In genomic region chr15:100720406-100720967, GRCh38 we compare ENCODE assay signal across 17 cellular contexts.
DNase-seq lines count a peak whose midpoint lies in the region; ATAC-seq, FAIRE-seq and TF ChIP-seq lines count a peak whose summit lies in the region.
"Had no signal": no experiment of that assay in that cellular context is flagged by ENCODE, and none has a peak within 500 bp of the region (broad histone marks: within the 10 kb centered on the region; RNA-seq: fewer than 3 reads in every experiment).

No MANE protein-coding gene starts in this region.

- H3K27ac ChIP-seq in H1 (ENCODE audit: low read depth, low read length): no peak overlapping the region
- H3K27ac ChIP-seq in osteoblast (ENCODE audit: low read depth, low read length): peak overlapping the region; percentile 99
- peak overlapping the region; percentile 85 for H3K27ac ChIP-seq in vagina

- no peak overlapping the region for H3K23ac ChIP-seq in H1 (ENCODE audit: insufficient read length)

- H4K8ac ChIP-seq in H1 (ENCODE audit: extremely low read depth, insufficient read depth, low read length): no peak overlapping the region

- ATAC-seq in stimulated activated naive CD8-positive, alpha-beta T cell treated with anti-CD3 and anti-CD28 coated beads, Interleukin-15, amount 100 ng/mL, for 72 hours: peak; percentile 31
- ATAC-seq in stimulated activated naive CD8-positive, alpha-beta T cell treated with anti-CD3 and anti-CD28 coated beads, Interleukin-15, Interleukin-2, amounts not matched to agents 100 U/mL and 50 U/mL, for 24 hours: no peak
- no peak for ATAC-seq in HG03095 (IDR thresholded peaks at IDR 0.05; ENCODE audit: unreplicated experiment)

- H3K27me3 Mint-ChIP-seq in stimulated activated naive CD8-positive, alpha-beta T cell treated with anti-CD3 and anti-CD28 coated beads, Interleukin-15, amount 100 ng/mL, for 72 hours: peaks cover 21% of the 10 kb centered on the region
- peaks cover 8% of the 10 kb centered on the region for H3K27me3 Mint-ChIP-seq in activated T-helper 1 cell treated with anti-CD3 and anti-CD28 coated beads, Interleukin-12 subunit alpha, Interleukin-12 subunit beta, Interleukin-2, Interleukin-4 antibody, amounts not matched to agents 30 ng/mL and 10 ng/mL and 1 ng/mL, durations not matched to agents 14 hours and 24 hours and 36 hours (ENCODE audit: insufficient read depth)
- H3K27me3 Mint-ChIP-seq: activated naive CD4-positive, alpha-beta T cell treated with anti-CD3 and anti-CD28 coated beads, Interleukin-2, amount 50 U/mL, for 24 hours had no signal

- no peak overlapping the region for H3K18ac ChIP-seq in H1 (ENCODE audit: extremely low read depth, low read length)

- no peak overlapping the region for H3K56ac ChIP-seq in H1 (replicated peaks; ENCODE audit: insufficient read length, low read depth, low read length)

- H3K14ac ChIP-seq in H1 (ENCODE audit: insufficient read length): no peak overlapping the region

- no peak overlapping the region for H3K4me3 ChIP-seq in H1 (ENCODE audit: extremely low read depth in 1 of 4, insufficient read depth in 2 of 4, low read depth in 3 of 4, low read length in 4 of 4)
- H3K4me3 ChIP-seq in osteoblast (ENCODE audit: insufficient read depth, low read length): no peak overlapping the region
- H3K4me3 ChIP-seq in vagina: no peak overlapping the region
- H3K4me3 ChIP-seq: HAP-1, heart left ventricle had no signal

- TF ChIP-seq EP300 in H1 (IDR thresholded peaks at IDR 0.05; ENCODE audit: borderline replicate concordance in 1 of 2, low read depth in 2 of 2, low read length in 2 of 2): no peak

- no peak overlapping the region for H2BK12ac ChIP-seq in H1 (ENCODE audit: low read depth, low read length)

- no peaks in the 10 kb centered on the region for H3K9me3 Mint-ChIP-seq in stimulated activated naive CD8-positive, alpha-beta T cell treated with anti-CD3 and anti-CD28 coated beads, Interleukin-15, amount 100 ng/mL, for 72 hours
- no peaks in the 10 kb centered on the region for H3K9me3 Mint-ChIP-seq in activated T-helper 1 cell treated with anti-CD3 and anti-CD28 coated beads, Interleukin-12 subunit alpha, Interleukin-12 subunit beta, Interleukin-2, Interleukin-4 antibody, amounts not matched to agents 30 ng/mL and 10 ng/mL and 1 ng/mL, durations not matched to agents 14 hours and 24 hours and 36 hours
- H3K9me3 Mint-ChIP-seq: activated B cell treated with CpG ODN at 0.5 μM for 24 hours; activated naive CD4-positive, alpha-beta T cell treated with anti-CD3 and anti-CD28 coated beads, Interleukin-2, amount 50 U/mL, for 24 hours; central memory CD8-positive, alpha-beta T cell had no signal

- H3K36me3 ChIP-seq in H1 (ENCODE audit: control insufficient read depth in 2 of 4, insufficient read depth in 4 of 4, low read length in 3 of 4) (no peaks in the 10 kb centered on the region), osteoblast (ENCODE audit: insufficient read depth, low read length) (no peaks in the 10 kb centered on the region), vagina (no peaks in the 10 kb centered on the region)
- H3K36me3 ChIP-seq: HAP-1, heart left ventricle had no signal

- H2AFZ ChIP-seq in H1 (ENCODE audit: low read length) (no peak overlapping the region), osteoblast (ENCODE audit: low read length) (no peak overlapping the region)

- CTCF ChIA-PET in H1 (lab: Charles Lee; ENCODE audit: partially characterized antibody): interaction anchor here (0.8 to 1.2 kb wide), 5 partner anchors 9 to 185 kb away, joined by 3 to 4 read pairs (median 3); no protein-coding TSS in a partner anchor

- H4K91ac ChIP-seq in H1 (replicated peaks; ENCODE audit: insufficient read length, low read length): peak overlapping the region; percentile 38

- POLR2A ChIA-PET in H1 (lab: Charles Lee; ENCODE audit: partially characterized antibody): no interaction called here

- H3K79me2 ChIP-seq in H1 (ENCODE audit: control insufficient read depth in 1 of 2, insufficient read depth in 2 of 2, low read length in 2 of 2): no peaks in the 10 kb centered on the region
- no peaks in the 10 kb centered on the region for H3K79me2 ChIP-seq in osteoblast (ENCODE audit: insufficient read depth, low read length)

- TF ChIP-seq RAD21 in H1 (IDR thresholded peaks at IDR 0.05 in 1 of 2, conservative IDR thresholded peaks at IDR 0.05 in 1 of 2; ENCODE audit: low read depth in 2 of 2, low read length in 2 of 2): no peak

- H3K4me1 ChIP-seq in H1 (replicated peaks in 1 of 4; ENCODE audit: control insufficient read depth in 3 of 4, insufficient read depth in 4 of 4, low read length in 3 of 4) (no peaks in the 10 kb centered on the region), osteoblast (ENCODE audit: insufficient read depth, low read length) (peaks cover 43% of the 10 kb centered on the region), vagina (peaks cover 38% of the 10 kb centered on the region)
- H3K4me1 ChIP-seq: HAP-1 had no signal

- TF ChIP-seq POLR2A in H1 (IDR thresholded peaks at IDR 0.05; ENCODE audit: control extremely low read depth in 1 of 2, low read depth in 2 of 2, low read length in 2 of 2) (no peak), vagina (IDR thresholded peaks at IDR 0.05) (no peak)

- peak overlapping the region in 1 of 2 donors; percentile 66 for H3K27ac Mint-ChIP-seq in stimulated activated naive CD8-positive, alpha-beta T cell treated with anti-CD3 and anti-CD28 coated beads, Interleukin-15, amount 100 ng/mL, for 72 hours
- no peak overlapping the region for H3K27ac Mint-ChIP-seq in activated T-helper 1 cell treated with anti-CD3 and anti-CD28 coated beads, Interleukin-12 subunit alpha, Interleukin-12 subunit beta, Interleukin-2, Interleukin-4 antibody, amounts not matched to agents 30 ng/mL and 10 ng/mL and 1 ng/mL, durations not matched to agents 14 hours and 24 hours and 36 hours
- H3K27ac Mint-ChIP-seq: activated B cell treated with CpG ODN at 0.5 μM for 24 hours; activated naive CD4-positive, alpha-beta T cell treated with anti-CD3 and anti-CD28 coated beads, Interleukin-2, amount 50 U/mL, for 24 hours; naive B cell had no signal

- H3K9ac ChIP-seq in H1 (replicated peaks in 1 of 4; ENCODE audit: extremely low read depth in 1 of 4, low read depth in 3 of 4, low read length in 3 of 4): no peak overlapping the region; a peak in 1 of 7 replicates

- no peak overlapping the region for H2BK120ac ChIP-seq in H1 (replicated peaks; ENCODE audit: low read depth, low read length)

- H2BK15ac ChIP-seq in H1 (ENCODE audit: low read length): no peak overlapping the region

- no peak overlapping the region for H2AK5ac ChIP-seq in H1 (ENCODE audit: low read depth, low read length)

- no peaks in the 10 kb centered on the region for H3K79me1 ChIP-seq in H1 (ENCODE audit: low read depth, low read length)

- no peak overlapping the region for H3K4me2 ChIP-seq in H1 (ENCODE audit: insufficient read depth in 1 of 2, low read depth in 2 of 2, low read length in 2 of 2)
- peak overlapping the region; percentile 83 for H3K4me2 ChIP-seq in osteoblast (ENCODE audit: insufficient read depth, low read length)

- H3K23me2 ChIP-seq in H1 (ENCODE audit: low read depth, low read length): no peaks in the 10 kb centered on the region

- H4K20me1 ChIP-seq in H1 (replicated peaks in 1 of 2; ENCODE audit: control insufficient read depth in 1 of 2, insufficient read depth in 2 of 2, low read length in 2 of 2) (no peaks in the 10 kb centered on the region), osteoblast (ENCODE audit: insufficient read depth, low read length) (no peaks in the 10 kb centered on the region)

- H3K9me3 ChIP-seq in H1 (ENCODE audit: insufficient read depth in 2 of 2, low read depth in 1 of 2, low read length in 1 of 2) (no peaks in the 10 kb centered on the region), osteoblast (ENCODE audit: low read depth, low read length) (no peaks in the 10 kb centered on the region), vagina (no peaks in the 10 kb centered on the region)
- H3K9me3 ChIP-seq: HAP-1, heart left ventricle had no signal

- no peaks in the 10 kb centered on the region for H3K4me1 Mint-ChIP-seq in stimulated activated naive CD8-positive, alpha-beta T cell treated with anti-CD3 and anti-CD28 coated beads, Interleukin-15, amount 100 ng/mL, for 72 hours
- H3K4me1 Mint-ChIP-seq in activated T-helper 1 cell treated with anti-CD3 and anti-CD28 coated beads, Interleukin-12 subunit alpha, Interleukin-12 subunit beta, Interleukin-2, Interleukin-4 antibody, amounts not matched to agents 30 ng/mL and 10 ng/mL and 1 ng/mL, durations not matched to agents 14 hours and 24 hours and 36 hours (ENCODE audit: low read depth): no peaks in the 10 kb centered on the region
- H3K4me1 Mint-ChIP-seq: activated B cell treated with CpG ODN at 0.5 μM for 24 hours; activated naive CD4-positive, alpha-beta T cell treated with anti-CD3 and anti-CD28 coated beads, Interleukin-2, amount 50 U/mL, for 24 hours; central memory CD8-positive, alpha-beta T cell had no signal

- H3K4me3 Mint-ChIP-seq in stimulated activated naive CD8-positive, alpha-beta T cell treated with anti-CD3 and anti-CD28 coated beads, Interleukin-15, amount 100 ng/mL, for 72 hours: no peak overlapping the region
- H3K4me3 Mint-ChIP-seq in activated T-helper 1 cell treated with anti-CD3 and anti-CD28 coated beads, Interleukin-12 subunit alpha, Interleukin-12 subunit beta, Interleukin-2, Interleukin-4 antibody, amounts not matched to agents 30 ng/mL and 10 ng/mL and 1 ng/mL, durations not matched to agents 14 hours and 24 hours and 36 hours: no peak overlapping the region
- H3K4me3 Mint-ChIP-seq: activated B cell treated with CpG ODN at 0.5 μM for 24 hours; activated naive CD4-positive, alpha-beta T cell treated with anti-CD3 and anti-CD28 coated beads, Interleukin-2, amount 50 U/mL, for 24 hours; central memory CD8-positive, alpha-beta T cell; naive B cell had no signal

- DNase-seq in stimulated activated naive CD8-positive, alpha-beta T cell treated with anti-CD3 and anti-CD28 coated beads, Interleukin-15, amount 100 ng/mL, for 72 hours: no peak
- DNase-seq in stimulated activated naive CD8-positive, alpha-beta T cell treated with anti-CD3 and anti-CD28 coated beads, Interleukin-15, Interleukin-2, amounts not matched to agents 100 U/mL and 50 U/mL, for 24 hours: no peak
- DNase-seq in H1 (ENCODE audit: low read depth in 1 of 2, low spot score in 2 of 2) (peak in 1 of 2 experiments; percentile 27), osteoblast (ENCODE audit: insufficient read length, low spot score, missing footprints) (no peak), vagina (ENCODE audit: extremely low spot score in 2 of 2) (peak; percentile 77 to 90), GM19240 (ENCODE audit: insufficient read length, low spot score) (no peak)
- no peak for DNase-seq in activated T-helper 1 cell treated with anti-CD3 and anti-CD28 coated beads, Interleukin-12 subunit alpha, Interleukin-12 subunit beta, Interleukin-2, Interleukin-4 antibody, amounts not matched to agents 30 ng/mL and 10 ng/mL and 1 ng/mL, durations not matched to agents 14 hours and 24 hours and 36 hours (ENCODE audit: low spot score)
- DNase-seq: activated B cell treated with CpG ODN at 0.5 μM for 24 hours; naive B cell; OCI-M1; stimulated activated CD4-positive, alpha-beta T cell treated with anti-CD3 and anti-CD28 coated beads, Interleukin-4, amount 100 ng/mL, for 4 hours; T-helper 1 cell had no signal

- WGBS in H1 (ENCODE audit: extremely low coverage in 1 of 2, insufficient coverage in 1 of 2, insufficient read length in 1 of 2, insufficient replicate concordance in 2 of 2, low coverage in 1 of 2, low lambda C conversion rate in 2 of 2, missing lambda C conversion rate in 1 of 2), 2 experiments: 87% methylated on average over 7 of the region's 9 CpGs; no CpG with 5 or more reads in 1 of the 2 experiments

- no peak for FAIRE-seq in H1 (lab: Jason Lieb, UNC)

- no peak overlapping the region for H4K5ac ChIP-seq in H1 (ENCODE audit: insufficient read length, low read depth, low read length)

- TF ChIP-seq CTCF in H1 (IDR thresholded peaks at IDR 0.05; ENCODE audit: control extremely low read depth in 1 of 3, insufficient read depth in 1 of 3, low read depth in 1 of 3, low read length in 3 of 3) (no peak), osteoblast (IDR thresholded peaks at IDR 0.05; ENCODE audit: extremely low read depth, low read depth, low read length) (no peak), vagina (IDR thresholded peaks at IDR 0.05) (no peak)

- H3K27me3 ChIP-seq in H1 (replicated peaks in 1 of 4; ENCODE audit: control insufficient read depth in 3 of 4, extremely low read depth in 1 of 4, insufficient read depth in 3 of 4, low read length in 3 of 4): no peaks in the 10 kb centered on the region
- H3K27me3 ChIP-seq in osteoblast (ENCODE audit: insufficient read depth, low read length): no peaks in the 10 kb centered on the region
- H3K27me3 ChIP-seq in vagina: no peaks in the 10 kb centered on the region
- H3K27me3 ChIP-seq: heart left ventricle had no signal

- no peak overlapping the region for H2BK5ac ChIP-seq in H1 (ENCODE audit: low read depth, low read length)

- no peak overlapping the region for H2BK20ac ChIP-seq in H1 (ENCODE audit: low read length)

- no peak overlapping the region for H3K4ac ChIP-seq in H1 (replicated peaks; ENCODE audit: insufficient read length, low read depth, low read length)

- intact Hi-C loops in vagina (cut with DNase I): no loop called here
- intact Hi-C loops in activated T-helper 1 cell treated with anti-CD3 and anti-CD28 coated beads, Interleukin-12 subunit alpha, Interleukin-12 subunit beta, Interleukin-2, Interleukin-4 antibody, amounts not matched to agents 30 ng/mL and 10 ng/mL and 1 ng/mL, durations not matched to agents 14 hours and 24 hours and 36 hours (cut with micrococcal nuclease): no loop called here

- no peaks in the 10 kb centered on the region for H3K36me3 Mint-ChIP-seq in activated T-helper 1 cell treated with anti-CD3 and anti-CD28 coated beads, Interleukin-12 subunit alpha, Interleukin-12 subunit beta, Interleukin-2, Interleukin-4 antibody, amounts not matched to agents 30 ng/mL and 10 ng/mL and 1 ng/mL, durations not matched to agents 14 hours and 24 hours and 36 hours (ENCODE audit: low read depth)
- H3K36me3 Mint-ChIP-seq: activated naive CD4-positive, alpha-beta T cell treated with anti-CD3 and anti-CD28 coated beads, Interleukin-2, amount 50 U/mL, for 24 hours; naive B cell had no signal

Comparison
In these comparisons a context has a peak if more than half of its experiments do, and no peak if none do; other contexts are left out.
1. DNase-seq: peak in vagina (2 of 2); none in stimulated activated naive CD8-positive, alpha-beta T cell treated with anti-CD3 and anti-CD28 coated beads, Interleukin-15, amount 100 ng/mL, for 72 hours (0 of 2), stimulated activated naive CD8-positive, alpha-beta T cell treated with anti-CD3 and anti-CD28 coated beads, Interleukin-15, Interleukin-2, amounts not matched to agents 100 U/mL and 50 U/mL, for 24 hours (single experiment), osteoblast (single experiment), activated T-helper 1 cell treated with anti-CD3 and anti-CD28 coated beads, Interleukin-12 subunit alpha, Interleukin-12 subunit beta, Interleukin-2, Interleukin-4 antibody, amounts not matched to agents 30 ng/mL and 10 ng/mL and 1 ng/mL, durations not matched to agents 14 hours and 24 hours and 36 hours (single experiment) and GM19240 (single experiment).